Comparison of ENCODE assay signal across 10 cellular contexts in the genomic region with DNA sequence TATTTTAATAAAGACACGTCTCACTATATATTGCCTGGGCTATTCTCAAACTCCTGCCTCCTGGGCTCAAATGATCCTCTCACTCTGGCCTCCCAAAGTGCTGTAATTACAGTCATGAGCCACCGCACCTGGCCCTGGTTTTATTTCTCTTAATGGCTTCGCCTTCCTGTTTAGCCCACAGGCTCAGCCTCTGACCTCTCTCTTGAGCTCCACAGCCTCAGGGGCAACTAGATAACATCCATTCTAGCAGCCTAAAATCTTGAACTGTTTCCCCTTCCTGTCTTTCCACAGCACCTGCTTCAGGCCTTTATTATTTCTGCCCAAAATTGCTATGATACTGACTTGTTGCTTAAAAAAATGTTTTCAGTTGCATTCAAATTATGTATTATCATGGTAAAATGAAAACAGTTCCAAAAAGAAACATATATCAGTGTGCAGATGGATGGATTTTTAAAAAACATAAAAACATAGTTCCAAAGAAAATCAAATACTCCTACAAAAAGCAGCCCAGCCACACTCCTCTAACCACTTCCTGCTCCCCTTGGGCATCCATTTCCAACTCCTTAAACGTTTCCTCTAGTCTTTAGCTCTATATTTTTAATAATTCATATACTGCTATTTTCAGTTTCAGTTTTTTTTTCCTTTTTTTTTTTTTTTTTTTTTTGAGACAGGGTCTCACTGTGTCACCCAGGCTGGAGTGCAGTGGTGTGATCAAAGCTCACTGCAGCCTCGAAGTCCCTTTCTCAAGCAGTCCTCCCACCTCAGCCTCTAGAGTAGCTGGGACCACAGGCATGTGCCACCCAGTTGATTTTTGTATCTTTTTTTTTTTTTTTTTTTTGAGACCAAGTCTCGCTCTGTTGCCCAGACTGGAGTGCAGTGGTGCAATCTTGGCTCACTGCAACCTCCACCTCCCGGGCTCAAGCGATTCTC. TPM values are rescaled to one million over a fixed set of nuclear protein-coding genes. Genes with fewer than 3 reads are reported as not detected.
DNase-seq lines count a peak whose midpoint lies in the region; ATAC-seq and TF ChIP-seq lines count a peak whose summit lies in the region.
"Had no signal": no experiment of that assay in that cellular context is flagged by ENCODE, and none has a peak within 500 bp of the region (broad histone marks: within the 10 kb centered on the region; RNA-seq: fewer than 3 reads in every experiment).

No MANE protein-coding gene starts in this region.

- H4K20me1 ChIP-seq in mammary epithelial cell (ENCODE audit: insufficient read depth, low read length) = no peaks in the 10 kb centered on the region

- no peak for TF ChIP-seq CTCF in omental fat pad (IDR thresholded peaks at IDR 0.05)
- TF ChIP-seq CTCF in mammary epithelial cell (conservative IDR thresholded peaks at IDR 0.05 in 1 of 2, IDR thresholded peaks at IDR 0.05 in 1 of 2; ENCODE audit: extremely low read depth in 1 of 2, insufficient read depth in 1 of 2, low read depth in 1 of 2, low read length in 2 of 2) = no peak

- no peak overlapping the region for H3K4me2 ChIP-seq in mammary epithelial cell (ENCODE audit: insufficient read depth, low read depth, low read length)

- intact Hi-C loops in mammary epithelial cell (cut with micrococcal nuclease) = no loop called here

- no peak overlapping the region for H2AFZ ChIP-seq in mammary epithelial cell (ENCODE audit: low read depth, low read length)

- CTCF ChIA-PET in mammary epithelial cell (lab: Charles Lee; ENCODE audit: low non-redundant PET) = no interaction called here

- H3K27me3 ChIP-seq in mammary epithelial cell (ENCODE audit: insufficient read depth, low read length) = no peaks in the 10 kb centered on the region
- H3K27me3 ChIP-seq: esophagus squamous epithelium had no signal

- no peaks in the 10 kb centered on the region for H3K36me3 ChIP-seq in mammary epithelial cell (ENCODE audit: insufficient read depth, low read length)
- H3K36me3 ChIP-seq: esophagus squamous epithelium had no signal

- H3K4me3 ChIP-seq in mammary epithelial cell (replicated peaks in 1 of 3; ENCODE audit: insufficient read depth in 1 of 3, low read depth in 2 of 3, low read length in 3 of 3) = no peak overlapping the region
- H3K4me3 ChIP-seq: esophagus squamous epithelium had no signal

- no TSS peak for BruUV-seq in mammary epithelial cell (replicated peaks; lab: Mats Ljungman, UMichigan)

- H3K79me2 ChIP-seq in mammary epithelial cell (ENCODE audit: insufficient read depth, low read length) = peaks cover 4% of the 10 kb centered on the region

- H3K4me1 ChIP-seq in mammary epithelial cell (ENCODE audit: insufficient read depth, low read length) = no peaks in the 10 kb centered on the region

- ATAC-seq in HG02642 (IDR thresholded peaks at IDR 0.05; ENCODE audit: poor library complexity, unreplicated experiment) (no peak), omental fat pad (ENCODE audit: low FRiP score) (no peak)

- in situ Hi-C loops in mammary epithelial cell (cut with MboI; ENCODE audit: low sequenced_read_pairs in 2 of 2) = no loop called here

- DNase-seq in COLO668 (lab: John Stamatoyannopoulos, UW; ENCODE audit: unreplicated experiment) = peak; percentile 52
- DNase-seq in HK-2 (ENCODE audit: unreplicated experiment) = peak; percentile 6
- peak; percentile 59 for DNase-seq in RPMI7951 (ENCODE audit: low read depth)
- peak; percentile 22 for DNase-seq in germinal center (ENCODE audit: low spot score)
- DNase-seq in HCEC 1CT = no peak
- no peak for DNase-seq in omental fat pad (ENCODE audit: low spot score)
- no peak for DNase-seq in mammary epithelial cell
- DNase-seq: esophagus squamous epithelium, NCI-H524 treated with DMSO at 0.1 percent for 48 hours had no signal

- no peak overlapping the region for H3K9ac ChIP-seq in mammary epithelial cell (ENCODE audit: insufficient read depth, low read length)

- H3K9me3 ChIP-seq in mammary epithelial cell (replicated peaks; ENCODE audit: insufficient read depth, low read length) = no peaks in the 10 kb centered on the region
- H3K9me3 ChIP-seq: esophagus squamous epithelium had no signal

- no peak overlapping the region for H3K27ac ChIP-seq in mammary epithelial cell (ENCODE audit: insufficient read depth, low read depth, low read length)

- WGBS in mammary epithelial cell (ENCODE audit: low coverage, missing lambda C conversion rate) = 83% methylated on average over 7 of the region's 8 CpGs

- dilution Hi-C loops in mammary epithelial cell (cut with HindIII; ENCODE audit: low sequenced_read_pairs) = no loop called here

RNA-seq across cellular contexts. Expression of a gene that starts 5.1 kb away (rescaled TPM):
- total RNA-seq in RPMI7951 (2014; rRNA removed; shearing (Covaris generic)) = 54.2 and 60.4 TPM in 2 replicates
- total RNA-seq in omental fat pad (10 to 100 TPM; 42.9 to 61.4 (median 54.9) TPM), mammary epithelial cell (10 to 100 TPM; 34.5 to 68.4 TPM)
- polyA plus RNA-seq in mammary epithelial cell = 20.4 TPM
- 55.8 TPM for polyA minus RNA-seq in mammary epithelial cell

RNA-seq across cellular contexts. Expression of a gene that starts 30.3 kb away (rescaled TPM):
- total RNA-seq in RPMI7951 (2014; rRNA removed; shearing (Covaris generic)) = 32.8 and 33.1 TPM in 2 replicates
- total RNA-seq in omental fat pad (10 to 100 TPM; 51.9 to 91.9 (median 78.3) TPM), mammary epithelial cell (10 to 100 TPM; 25.5 to 57.8 TPM)
- polyA plus RNA-seq in mammary epithelial cell = 61.3 TPM
- 31.0 TPM for polyA minus RNA-seq in mammary epithelial cell

RNA-seq across cellular contexts. Expression of a gene that starts 51.2 kb away (rescaled TPM):
- total RNA-seq in RPMI7951 (2014; rRNA removed; shearing (Covaris generic)) = 78.9 and 88.3 TPM in 2 replicates
- total RNA-seq in omental fat pad = 10 to 100 TPM; 29.5 to 51.6 (median 40.1) TPM
- total RNA-seq in mammary epithelial cell = 10 to 100 TPM; 30.0 to 34.5 TPM
- polyA plus RNA-seq in mammary epithelial cell = 36.8 TPM
- 41.8 TPM for polyA minus RNA-seq in mammary epithelial cell

Comparison
In these comparisons a context has a peak if more than half of its experiments do, and no peak if none do; other contexts are left out.
1. DNase-seq: peak in COLO668 (single experiment), HK-2 (single experiment), RPMI7951 (single experiment) and germinal center (single experiment); none in HCEC 1CT (single experiment), omental fat pad (single experiment) and mammary epithelial cell (single experiment).